3 cellular contexts compared by ENCODE assay signal in genomic region chr22:20125201-20126174, GRCh38.
TF ChIP-seq lines count a peak whose summit lies in the region.

No MANE protein-coding gene starts in this region.

TF ChIP-seq in HEK293, 187 proteins besides CTCF, POLR2A, EP300 and RAD21:
- TF ChIP-seq HIC1 (tag by site-specific recombination; IDR thresholded peaks at IDR 0.05) (peak; percentile 51; the same call in 1 of the 2 replicates), KLF9 (tag by site-specific recombination; IDR thresholded peaks at IDR 0.05; ENCODE audit: low read depth) (peak; percentile 16; the same call in 1 of the 2 replicates), ZNF16 (tag by site-specific recombination; IDR thresholded peaks at IDR 0.05; ENCODE audit: low read depth) (no peak)

TF ChIP-seq in WTC11, 78 proteins besides CTCF, POLR2A, EP300 and RAD21:
- TF ChIP-seq CREM (CRISPR knock-in tag; IDR thresholded peaks at IDR 0.05) (no peak), ESRRA (CRISPR knock-in tag; IDR thresholded peaks at IDR 0.05; ENCODE audit: borderline replicate concordance) (no peak), ATF3 (CRISPR knock-in tag; conservative IDR thresholded peaks at IDR 0.05) (0 out of 2 replicates have a peak, but pooled peaks have one; percentile 29), MAX (CRISPR knock-in tag; IDR thresholded peaks at IDR 0.05) (no peak)

TF ChIP-seq in liver, 16 proteins besides CTCF, POLR2A, EP300 and RAD21:
- TF ChIP-seq NR2F2 (IDR thresholded peaks at IDR 0.05), result no peak
- TF ChIP-seq RXRA (IDR thresholded peaks at IDR 0.05), result peak; percentile 54 to 60
- TF ChIP-seq SP1 (IDR thresholded peaks at IDR 0.05), result peak; percentile 47
- TF ChIP-seq HNF4A (conservative IDR thresholded peaks at IDR 0.05), result peak; percentile 53 to 65
